ENCODE assay signal across 12 cellular contexts in the genomic region with DNA sequence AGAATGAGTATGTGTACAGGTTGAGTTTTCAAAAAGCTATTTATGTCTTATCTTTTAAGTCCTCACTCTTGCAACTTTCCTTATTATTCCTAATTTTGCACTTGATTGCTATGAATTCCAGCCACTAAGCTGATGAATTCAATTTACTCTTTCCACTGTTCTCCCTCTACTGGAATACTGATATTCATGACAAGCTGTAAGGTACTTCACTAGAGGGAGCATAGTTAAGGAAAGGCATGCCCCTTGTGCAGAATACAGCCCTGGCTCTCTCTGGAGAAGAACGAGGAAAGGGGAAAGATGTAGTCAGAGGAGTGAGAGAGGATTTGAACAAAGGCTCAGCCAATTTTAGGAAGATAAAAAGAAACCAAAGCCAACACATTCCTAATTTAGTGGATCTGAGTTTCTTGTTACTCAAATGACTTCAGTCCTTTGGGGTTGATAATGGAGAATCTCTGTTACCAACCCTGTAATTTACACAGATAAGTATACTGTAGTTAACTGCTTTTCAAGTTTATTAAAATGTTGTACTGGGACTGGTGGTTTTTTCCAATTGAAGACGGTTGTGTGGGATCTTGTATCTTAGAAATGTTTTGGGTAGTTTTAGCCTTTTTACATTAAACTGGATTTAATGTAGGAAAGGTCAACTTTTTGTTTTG. TPM values are rescaled to one million over a fixed set of nuclear protein-coding genes. Genes with fewer than 3 reads are reported as not detected.
DNase-seq lines count a peak whose midpoint lies in the region; ATAC-seq and TF ChIP-seq lines count a peak whose summit lies in the region.
"Had no signal": no experiment of that assay in that cellular context is flagged by ENCODE, and none has a peak within 500 bp of the region (broad histone marks: within the 10 kb centered on the region; RNA-seq: fewer than 3 reads in every experiment).

No MANE protein-coding gene starts in this region.

- no peak for ATAC-seq in effector memory CD8-positive, alpha-beta T cell (replicated peaks)
- no peak for ATAC-seq in HG02870 (IDR thresholded peaks at IDR 0.05; ENCODE audit: unreplicated experiment)

- H4K20me1 ChIP-seq in Karpas-422 (ENCODE audit: insufficient read depth, low read depth, low read length) = no peaks in the 10 kb centered on the region

- H3K4me3 ChIP-seq in Karpas-422 (ENCODE audit: low read length) = no peak overlapping the region

- H3K9me2 ChIP-seq in Karpas-422 (replicated peaks; ENCODE audit: insufficient read depth, low read length) = no peaks in the 10 kb centered on the region

- H3K27ac Mint-ChIP-seq in effector memory CD8-positive, alpha-beta T cell = peak overlapping the region; percentile 69 to 83
- no peak overlapping the region for H3K27ac Mint-ChIP-seq in nephron progenitor cell

- no peaks in the 10 kb centered on the region for H3K27me3 ChIP-seq in Karpas-422 (ENCODE audit: low read length)

- 0 out of 2 replicates have a peak overlapping the region, but pooled peaks have one; percentile 21 for H3K27ac ChIP-seq in Karpas-422 (ENCODE audit: low read length)

- no peak overlapping the region for H3K9ac ChIP-seq in Karpas-422 (ENCODE audit: low read length)

- no peak overlapping the region for H3K4me2 ChIP-seq in Karpas-422 (ENCODE audit: low read depth, low read length, poor library complexity, severe bottlenecking)

- H3K4me1 ChIP-seq in Karpas-422 (ENCODE audit: low read length) = peaks cover 43% of the 10 kb centered on the region

- H3K4me1 Mint-ChIP-seq in effector memory CD8-positive, alpha-beta T cell (ENCODE audit: low read depth in 2 of 2) = peaks cover 8 to 18% of the 10 kb centered on the region in 2 donors
- H3K4me1 Mint-ChIP-seq in nephron progenitor cell = peaks cover 23% of the 10 kb centered on the region

- H3K9me3 ChIP-seq in Karpas-422 (ENCODE audit: low read length) = no peaks in the 10 kb centered on the region

- H3K36me3 ChIP-seq in Karpas-422 (ENCODE audit: insufficient read depth, low read length) = peaks cover 6% of the 10 kb centered on the region; the same call in 1 of the 2 replicates

- no peaks in the 10 kb centered on the region for H3K27me3 Mint-ChIP-seq in effector memory CD8-positive, alpha-beta T cell
- H3K27me3 Mint-ChIP-seq in nephron progenitor cell (ENCODE audit: low read depth, poor library complexity) = no peaks in the 10 kb centered on the region

- peaks cover 17% of the 10 kb centered on the region for H3K36me3 Mint-ChIP-seq in effector memory CD8-positive, alpha-beta T cell (ENCODE audit: insufficient read depth)
- peaks cover 10% of the 10 kb centered on the region for H3K36me3 Mint-ChIP-seq in nephron progenitor cell (ENCODE audit: low read depth)

- H3K9me3 Mint-ChIP-seq in effector memory CD8-positive, alpha-beta T cell = no peaks in the 10 kb centered on the region
- no peaks in the 10 kb centered on the region for H3K9me3 Mint-ChIP-seq in nephron progenitor cell

- TF ChIP-seq CTCF in nephron progenitor cell (IDR thresholded peaks at IDR 0.05) = peak; percentile 12

- H3K4me3 Mint-ChIP-seq in effector memory CD8-positive, alpha-beta T cell = no peak overlapping the region
- no peak overlapping the region for H3K4me3 Mint-ChIP-seq in nephron progenitor cell

- H3K79me2 ChIP-seq in Karpas-422 (ENCODE audit: low read length) = peaks cover 83% of the 10 kb centered on the region

- DNase-seq in NCI-H1105 treated with DMSO at 0.1 percent for 48 hours (lab: John Stamatoyannopoulos, UW) (peak; percentile 1), NCI-H1105 (lab: John Stamatoyannopoulos, UW) (no peak), Karpas-422 (no peak), nephron progenitor cell (no peak), DMS153 treated with DMSO at 0.1 percent for 48 hours (lab: John Stamatoyannopoulos, UW; ENCODE audit: unreplicated experiment) (no peak), NCI-H2196 (lab: John Stamatoyannopoulos, UW; ENCODE audit: unreplicated experiment) (no peak)
- DNase-seq in effector memory CD8-positive, alpha-beta T cell = no peak
- DNase-seq: activated CD4-positive, alpha-beta T cell treated with anti-CD3 and anti-CD28 coated beads for 1 hour; anterior cingulate cortex; stimulated activated CD4-positive, alpha-beta T cell treated with anti-CD3 and anti-CD28 coated beads, Interleukin-4, amount 100 ng/mL, for 4 hours had no signal

- H2AFZ ChIP-seq in Karpas-422 (ENCODE audit: low read length) = no peak overlapping the region

RNA-seq across cellular contexts. Expression of gene SCAANT1, which starts 4.0 kb away (rescaled TPM):
- not detected in 2 replicates for total RNA-seq in Karpas-422 (2014; rRNA removed; shearing (Covaris generic); ENCODE audit: low replicate concordance)
- total RNA-seq: A673 had no signal

RNA-seq across cellular contexts. Expression of gene ATXN7, which starts 44.5 kb away (rescaled TPM):
- total RNA-seq in Karpas-422 (2014; rRNA removed; shearing (Covaris generic); ENCODE audit: low replicate concordance) = 30.4 and 33.6 TPM in 2 replicates

RNA-seq across cellular contexts. Expression of gene THOC7, which starts 44.6 kb away (rescaled TPM):
- 96.2 and 98.7 TPM in 2 replicates for total RNA-seq in Karpas-422 (2014; rRNA removed; shearing (Covaris generic); ENCODE audit: low replicate concordance)
